32 cellular contexts compared by ENCODE assay signal in genomic region chr10:106181491-106181890, GRCh38.
DNase-seq lines count a peak whose midpoint lies in the region; ATAC-seq and TF ChIP-seq lines count a peak whose summit lies in the region.
"Had no signal": no experiment of that assay in that cellular context is flagged by ENCODE, and none has a peak within 500 bp of the region (broad histone marks: within the 10 kb centered on the region; RNA-seq: fewer than 3 reads in every experiment).

No MANE protein-coding gene starts in this region.

- no peak overlapping the region for H2BK5ac ChIP-seq in IMR-90 (ENCODE audit: low read depth, low read length, poor library complexity, severe bottlenecking)

- DNase-seq in AG09319 (ENCODE audit: extremely low read depth, low read depth) (peak; percentile 5), IMR-90 (peak; percentile 6), fibroblast of gingiva (ENCODE audit: low read depth) (peak; percentile 14), left lung (no peak), NCI-H2107 treated with DMSO at 0.1 percent for 48 hours (lab: John Stamatoyannopoulos, UW; ENCODE audit: unreplicated experiment) (no peak), NCI-H510A (lab: John Stamatoyannopoulos, UW) (no peak)
- no peak for DNase-seq in activated CD4-positive, alpha-beta T cell treated with anti-CD3 and anti-CD28 coated beads for 1 hour
- no peak for DNase-seq in activated CD4-positive, alpha-beta T cell treated with anti-CD3 and anti-CD28 coated beads, Interleukin-2, amount 10 ng/mL, durations not matched to agents 24 days and 14 days
- DNase-seq: activated naive CD4-positive, alpha-beta T cell treated with Interleukin-2 at 50 U/mL for 16 hours; activated T-cell treated with anti-CD3 and anti-CD28 coated beads, Interleukin-2, amount 50 U/mL, for 72 hours; adrenal gland; BE2C; DMS53; effector memory CD4-positive, alpha-beta T cell; GDM1; head of caudate nucleus; KG1; MG63; NCI-H2081; NCI-H226; pancreas; right lobe of liver; stimulated activated naive CD4-positive, alpha-beta T cell treated with Interleukin-2 at 50 U/mL for 16 hours; SW 1271; T-helper 9 cell; WERI-Rb-1 had no signal

- intact Hi-C loops in IMR-90 (cut with micrococcal nuclease) (no loop called here), left lung (cut with DNase I) (no loop called here)
- intact Hi-C loops in activated CD4-positive, alpha-beta T cell treated with anti-CD3 and anti-CD28 coated beads, Interleukin-2, amount 10 ng/mL, durations not matched to agents 24 days and 14 days (cut with micrococcal nuclease), result no loop called here

- no peak overlapping the region for H2AK5ac ChIP-seq in IMR-90 (ENCODE audit: low read depth, low read length)

- in situ Hi-C loops in IMR-90 (cut with MboI; ENCODE audit: low sequenced_read_pairs), result no loop called here

- no peak overlapping the region for H2BK20ac ChIP-seq in IMR-90 (ENCODE audit: low read depth, low read length)

- TF ChIP-seq POLR2A in IMR-90 (IDR thresholded peaks at IDR 0.05; ENCODE audit: low read depth, low read length), result no peak

- H4K20me1 ChIP-seq in IMR-90 (ENCODE audit: insufficient read depth, low read length), result no peaks in the 10 kb centered on the region

- no peaks in the 10 kb centered on the region for H3K4me1 ChIP-seq in IMR-90 (ENCODE audit: control insufficient read depth, insufficient read depth, low read length)
- no peaks in the 10 kb centered on the region for H3K4me1 ChIP-seq in left lung
- H3K4me1 ChIP-seq: adrenal gland, BE2C, breast epithelium, pancreas, right lobe of liver had no signal

- no peak overlapping the region for H2AFZ ChIP-seq in IMR-90 (replicated peaks; ENCODE audit: low read length, poor library complexity)

- no peaks in the 10 kb centered on the region for H3K4me1 Mint-ChIP-seq in activated CD4-positive, alpha-beta T cell treated with anti-CD3 and anti-CD28 coated beads, Interleukin-2, amount 10 ng/mL, durations not matched to agents 24 days and 14 days

- H4K91ac ChIP-seq in IMR-90 (ENCODE audit: insufficient read depth, low read depth, low read length), result no peak overlapping the region

- TF ChIP-seq CTCF in AG09319 (IDR thresholded peaks at IDR 0.05; ENCODE audit: low read depth, low read length), result no peak
- TF ChIP-seq CTCF in IMR-90 (conservative IDR thresholded peaks at IDR 0.05; ENCODE audit: low read depth, low read length), result no peak
- no peak for TF ChIP-seq CTCF in left lung (IDR thresholded peaks at IDR 0.05)

- H3K79me1 ChIP-seq in IMR-90 (ENCODE audit: low read depth in 1 of 2, low read length in 2 of 2), result no peaks in the 10 kb centered on the region

- H3K4me3 Mint-ChIP-seq in activated CD4-positive, alpha-beta T cell treated with anti-CD3 and anti-CD28 coated beads, Interleukin-2, amount 10 ng/mL, durations not matched to agents 24 days and 14 days, result no peak overlapping the region
- H3K4me3 Mint-ChIP-seq: activated T-cell treated with anti-CD3 and anti-CD28 coated beads, Interleukin-2, amount 50 U/mL, for 72 hours; natural killer cell treated with Interleukin-12 subunit alpha and Interleukin-12 subunit beta and Interleukin-15 and Interleukin-18, amount 100 ng/mL, for 72 hours had no signal

- H3K23ac ChIP-seq in IMR-90 (ENCODE audit: low read depth, low read length), result no peak overlapping the region

- CTCF ChIA-PET in IMR-90 (lab: Yijun Ruan, JAX), result no interaction called here

- H2BK15ac ChIP-seq in IMR-90 (ENCODE audit: low read depth, low read length), result no peak overlapping the region

- dilution Hi-C loops in IMR-90 (cut with HindIII; ENCODE audit: low sequenced_read_pairs, unreplicated experiment), result no loop called here

- H3K9me3 ChIP-seq in IMR-90 (ENCODE audit: control insufficient read depth, insufficient read depth, low read length) (peaks cover 2% of the 10 kb centered on the region; the same call in 1 of the 2 replicates), left lung (no peaks in the 10 kb centered on the region)
- H3K9me3 ChIP-seq: adrenal gland, BE2C, breast epithelium, MG63, pancreas, right lobe of liver, thoracic aorta had no signal

- no peaks in the 10 kb centered on the region for H3K27me3 ChIP-seq in IMR-90 (ENCODE audit: control insufficient read depth, insufficient read depth, low read length)
- no peaks in the 10 kb centered on the region for H3K27me3 ChIP-seq in left lung
- H3K27me3 ChIP-seq: adrenal gland, BE2C, breast epithelium, MG63, pancreas, right lobe of liver had no signal

- no CpG with 5 or more reads among the region's 3 CpGs for WGBS in IMR-90 (ENCODE audit: extremely low coverage in 2 of 2, insufficient read length in 1 of 2), 2 experiments

- H3K4me2 ChIP-seq in IMR-90 (ENCODE audit: low read depth, low read length), result no peak overlapping the region

- H2AK9ac ChIP-seq in IMR-90 (replicated peaks; ENCODE audit: low read depth, low read length, poor library complexity), result no peak overlapping the region

- H3K36me3 Mint-ChIP-seq in activated CD4-positive, alpha-beta T cell treated with anti-CD3 and anti-CD28 coated beads, Interleukin-2, amount 10 ng/mL, durations not matched to agents 24 days and 14 days (ENCODE audit: low read depth), result no peaks in the 10 kb centered on the region
- H3K36me3 Mint-ChIP-seq: natural killer cell treated with Interleukin-12 subunit alpha and Interleukin-12 subunit beta and Interleukin-15 and Interleukin-18, amount 100 ng/mL, for 72 hours had no signal

- no peak overlapping the region for H3K27ac ChIP-seq in IMR-90 (ENCODE audit: insufficient read depth, low read length)
- no peak overlapping the region for H3K27ac ChIP-seq in left lung
- H3K27ac ChIP-seq: adrenal gland, breast epithelium, coronary artery, pancreas, right lobe of liver, thoracic aorta, WERI-Rb-1 had no signal

- no peak overlapping the region for H3K9ac ChIP-seq in IMR-90 (ENCODE audit: low read depth, low read length)

- H3K4ac ChIP-seq in IMR-90 (ENCODE audit: low read depth, low read length), result no peak overlapping the region

- no peak overlapping the region for H2BK120ac ChIP-seq in IMR-90 (ENCODE audit: low read depth, low read length)

- no peaks in the 10 kb centered on the region for H3K27me3 Mint-ChIP-seq in activated CD4-positive, alpha-beta T cell treated with anti-CD3 and anti-CD28 coated beads, Interleukin-2, amount 10 ng/mL, durations not matched to agents 24 days and 14 days
- H3K27me3 Mint-ChIP-seq: natural killer cell treated with Interleukin-12 subunit alpha and Interleukin-12 subunit beta and Interleukin-15 and Interleukin-18, amount 100 ng/mL, for 72 hours had no signal

- POLR2A ChIA-PET in IMR-90 (lab: Charles Lee; ENCODE audit: unreplicated experiment), result no interaction called here

- no peak overlapping the region for H3K4me3 ChIP-seq in IMR-90 (ENCODE audit: insufficient read depth, low read depth, low read length)
- no peak overlapping the region for H3K4me3 ChIP-seq in left lung
- H3K4me3 ChIP-seq: adrenal gland, breast epithelium, coronary artery, lung, MG63, pancreas, right lobe of liver, thoracic aorta had no signal

- H4K8ac ChIP-seq in IMR-90 (ENCODE audit: low read depth in 2 of 2, low read length in 2 of 2), result no peak overlapping the region

- no peak for TF ChIP-seq RAD21 in IMR-90 (IDR thresholded peaks at IDR 0.05; ENCODE audit: low read length)

- H3K56ac ChIP-seq in IMR-90 (ENCODE audit: extremely low read depth, insufficient read depth, low read length), result no peak overlapping the region

- H4K5ac ChIP-seq in IMR-90 (ENCODE audit: low read depth, low read length), result no peak overlapping the region

- ATAC-seq in IMR-90 (ENCODE audit: low read depth), result no peak; the same call in none of the 2 replicates
- ATAC-seq in left lung, result peak; percentile 15
- ATAC-seq: activated T-cell treated with anti-CD3 and anti-CD28 coated beads, Interleukin-2, amount 50 U/mL, for 72 hours; HCT116; natural killer cell treated with Interleukin-12 subunit alpha and Interleukin-12 subunit beta and Interleukin-15 and Interleukin-18, amount 100 ng/mL, for 72 hours; right lobe of liver had no signal

- BruUV-seq in IMR-90 (replicated peaks; lab: Mats Ljungman, UMichigan), result no TSS peak

- no peaks in the 10 kb centered on the region for H3K9me1 ChIP-seq in IMR-90 (ENCODE audit: insufficient read depth, low read length)

- H3K36me3 ChIP-seq in IMR-90 (ENCODE audit: control insufficient read depth, insufficient read depth, low read length), result no peaks in the 10 kb centered on the region
- H3K36me3 ChIP-seq in left lung, result no peaks in the 10 kb centered on the region
- H3K36me3 ChIP-seq: adrenal gland, BE2C, breast epithelium, MG63, pancreas, right lobe of liver, thoracic aorta, WERI-Rb-1 had no signal

- no peak overlapping the region for H3K14ac ChIP-seq in IMR-90 (replicated peaks; ENCODE audit: low read depth, low read length)

- H3K27ac Mint-ChIP-seq in activated CD4-positive, alpha-beta T cell treated with anti-CD3 and anti-CD28 coated beads, Interleukin-2, amount 10 ng/mL, durations not matched to agents 24 days and 14 days, result no peak overlapping the region
- H3K27ac Mint-ChIP-seq: activated T-cell treated with anti-CD3 and anti-CD28 coated beads, Interleukin-2, amount 50 U/mL, for 72 hours; natural killer cell treated with Interleukin-12 subunit alpha and Interleukin-12 subunit beta and Interleukin-15 and Interleukin-18, amount 100 ng/mL, for 72 hours had no signal

- H3K18ac ChIP-seq in IMR-90 (ENCODE audit: low read depth, low read length), result no peak overlapping the region

- no peaks in the 10 kb centered on the region for H3K9me3 Mint-ChIP-seq in activated CD4-positive, alpha-beta T cell treated with anti-CD3 and anti-CD28 coated beads, Interleukin-2, amount 10 ng/mL, durations not matched to agents 24 days and 14 days

TF ChIP-seq in IMR-90, 13 proteins besides CTCF, POLR2A, EP300 and RAD21 (continues in another document):
- TF ChIP-seq MAZ (IDR thresholded peaks at IDR 0.05; ENCODE audit: borderline replicate concordance, low read depth, low read length), result no peak
- TF ChIP-seq NFE2L2 (IDR thresholded peaks at IDR 0.05; ENCODE audit: low read depth, low read length), result no peak
- no peak for TF ChIP-seq MXI1 (IDR thresholded peaks at IDR 0.05; ENCODE audit: borderline replicate concordance, low read depth, low read length)
- TF ChIP-seq, protein P1, sequence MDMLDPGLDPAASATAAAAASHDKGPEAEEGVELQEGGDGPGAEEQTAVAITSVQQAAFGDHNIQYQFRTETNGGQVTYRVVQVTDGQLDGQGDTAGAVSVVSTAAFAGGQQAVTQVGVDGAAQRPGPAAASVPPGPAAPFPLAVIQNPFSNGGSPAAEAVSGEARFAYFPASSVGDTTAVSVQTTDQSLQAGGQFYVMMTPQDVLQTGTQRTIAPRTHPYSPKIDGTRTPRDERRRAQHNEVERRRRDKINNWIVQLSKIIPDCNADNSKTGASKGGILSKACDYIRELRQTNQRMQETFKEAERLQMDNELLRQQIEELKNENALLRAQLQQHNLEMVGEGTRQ (IDR thresholded peaks at IDR 0.05; ENCODE audit: low read depth, low read length), result no peak
- no peak for TF ChIP-seq MAFK (IDR thresholded peaks at IDR 0.05; ENCODE audit: low read depth, low read length)
- no peak for TF ChIP-seq CEBPB (IDR thresholded peaks at IDR 0.05; ENCODE audit: low read depth, low read length)
- no peak for TF ChIP-seq FOS (IDR thresholded peaks at IDR 0.05; ENCODE audit: low read depth, low read length)

Comparison
In these comparisons a context has a peak if more than half of its experiments do, and no peak if none do; other contexts are left out.
1. DNase-seq: peak in AG09319 (single experiment), IMR-90 (single experiment) and fibroblast of gingiva (single experiment); none in left lung (0 of 2), activated CD4-positive, alpha-beta T cell treated with anti-CD3 and anti-CD28 coated beads for 1 hour (single experiment), NCI-H2107 treated with DMSO at 0.1 percent for 48 hours (single experiment), NCI-H510A (single experiment) and activated CD4-positive, alpha-beta T cell treated with anti-CD3 and anti-CD28 coated beads, Interleukin-2, amount 10 ng/mL, durations not matched to agents 24 days and 14 days (single experiment).